ENCODE assay signal across 22 cellular contexts in genomic region chr6:116384727-116385461, GRCh38. TPM values are rescaled to one million over a fixed set of nuclear protein-coding genes. Genes with fewer than 3 reads are reported as not detected.
DNase-seq lines count a peak whose midpoint lies in the region; ATAC-seq, FAIRE-seq and TF ChIP-seq lines count a peak whose summit lies in the region.
"Had no signal": no experiment of that assay in that cellular context is flagged by ENCODE, and none has a peak within 500 bp of the region (broad histone marks: within the 10 kb centered on the region; RNA-seq: fewer than 3 reads in every experiment).

No MANE protein-coding gene starts in this region.

- no peaks in the 10 kb centered on the region for H3K36me3 ChIP-seq in fibroblast of lung (ENCODE audit: control insufficient read depth, insufficient read depth, low read length)
- H3K36me3 ChIP-seq in tibial nerve: no peaks in the 10 kb centered on the region
- H3K36me3 ChIP-seq: left lung had no signal

- H3K9me3 ChIP-seq in fibroblast of lung (ENCODE audit: control insufficient read depth, insufficient read depth, low read depth, low read length) (no peaks in the 10 kb centered on the region), tibial nerve (no peaks in the 10 kb centered on the region)
- H3K9me3 ChIP-seq: left lung, mucosa of descending colon, testis had no signal

- no peak overlapping the region for H2AFZ ChIP-seq in fibroblast of lung (ENCODE audit: low read length)

- H3K4me3 ChIP-seq in fibroblast of lung (replicated peaks in 1 of 4; ENCODE audit: control extremely low read depth in 1 of 4, insufficient read depth in 1 of 4, low read depth in 3 of 4, low read length in 4 of 4) (no peak overlapping the region), tibial nerve (no peak overlapping the region)
- H3K4me3 ChIP-seq: left lung, mucosa of descending colon, testis had no signal

- WGBS in tibial nerve, 2 donors: 76 to 80% methylated on average over 4 of the region's 4 CpGs

- H3K79me2 ChIP-seq in fibroblast of lung (ENCODE audit: control insufficient read depth, insufficient read depth, low read length): peaks cover 25% of the 10 kb centered on the region

- peak; percentile 44 for FAIRE-seq in GM18507 (lab: Jason Lieb, UNC)

- H3K27ac ChIP-seq in RWPE1: peak overlapping the region; percentile 49
- peak overlapping the region; percentile 36 for H3K27ac ChIP-seq in fibroblast of lung (ENCODE audit: insufficient read depth, low read length)
- peak overlapping the region in 2 of 4 donors; percentile 30 to 77 for H3K27ac ChIP-seq in tibial nerve

- H3K4me1 ChIP-seq in fibroblast of lung (ENCODE audit: control insufficient read depth, extremely low read depth, insufficient read depth, low read length) (peaks cover 28% of the 10 kb centered on the region), tibial nerve (peaks cover 4 to 70% (median 33%) of the 10 kb centered on the region in 4 donors)

- TF ChIP-seq CTCF in RWPE1 (conservative IDR thresholded peaks at IDR 0.05; ENCODE audit: low read depth): no peak
- no peak for TF ChIP-seq CTCF in fibroblast of lung (conservative IDR thresholded peaks at IDR 0.05 in 1 of 2, IDR thresholded peaks at IDR 0.05 in 1 of 2; ENCODE audit: low read depth in 1 of 2, low read length in 2 of 2)
- TF ChIP-seq CTCF in nephron progenitor cell (IDR thresholded peaks at IDR 0.05): no peak
- TF ChIP-seq CTCF in tibial nerve (IDR thresholded peaks at IDR 0.05): no peak

- POLR2A ChIA-PET in RWPE1 (lab: Yijun Ruan, JAX; ENCODE audit: low non-redundant PET): no interaction called here

- peak overlapping the region; percentile 1 for H3K27ac Mint-ChIP-seq in stimulated activated effector memory CD8-positive, alpha-beta T cell treated with anti-CD3 and anti-CD28 coated beads, Interleukin-12 subunit alpha, Interleukin-12 subunit beta, amount 100 ng/mL, for 72 hours
- H3K27ac Mint-ChIP-seq in nephron progenitor cell: no peak overlapping the region
- H3K27ac Mint-ChIP-seq: activated CD4-positive, alpha-beta memory T cell treated with anti-CD3 and anti-CD28 coated beads, Interleukin-2, amount 10 ng/mL, durations not matched to agents 7 days and 5 days; effector memory CD8-positive, alpha-beta T cell had no signal

- H3K27me3 ChIP-seq in fibroblast of lung (ENCODE audit: control insufficient read depth, insufficient read depth, low read length): no peaks in the 10 kb centered on the region
- no peaks in the 10 kb centered on the region for H3K27me3 ChIP-seq in tibial nerve
- H3K27me3 ChIP-seq: left lung, testis had no signal

- H3K27me3 Mint-ChIP-seq in nephron progenitor cell (ENCODE audit: low read depth, poor library complexity): no peaks in the 10 kb centered on the region

- DNase-seq in GM18507 (ENCODE audit: extremely low spot score, insufficient read length, low read depth): no peak
- no peak for DNase-seq in RWPE1 (ENCODE audit: low spot score)
- DNase-seq in fibroblast of lung (ENCODE audit: low read depth in 2 of 2): no peak
- DNase-seq in stimulated activated effector memory CD8-positive, alpha-beta T cell treated with anti-CD3 and anti-CD28 coated beads, Interleukin-12 subunit alpha, Interleukin-12 subunit beta, amount 100 ng/mL, for 72 hours (ENCODE audit: low spot score in 2 of 2): no peak
- no peak for DNase-seq in nephron progenitor cell
- DNase-seq in tibial nerve (ENCODE audit: low spot score in 2 of 2): no peak
- DNase-seq: activated CD4-positive, alpha-beta memory T cell treated with anti-CD3 and anti-CD28 coated beads, Interleukin-2, amount 10 ng/mL, durations not matched to agents 7 days and 5 days; activated CD4-positive, CD25-positive, alpha-beta regulatory T cell; activated naive CD4-positive, alpha-beta T cell treated with Interleukin-2 at 50 U/mL for 16 hours; activated T-cell treated with anti-CD3 and anti-CD28 coated beads, Interleukin-2, amount 50 U/mL, for 1 hour; CD8-positive, alpha-beta memory T cell; cerebellar nuclear complex; DMS53; effector memory CD8-positive, alpha-beta T cell; GF-D8; left lung; mucosa of descending colon; NCI-H1436; NCI-H524; T-helper 9 cell; testis had no signal

- no peaks in the 10 kb centered on the region for H3K9me3 Mint-ChIP-seq in stimulated activated effector memory CD8-positive, alpha-beta T cell treated with anti-CD3 and anti-CD28 coated beads, Interleukin-12 subunit alpha, Interleukin-12 subunit beta, amount 100 ng/mL, for 72 hours
- H3K9me3 Mint-ChIP-seq in nephron progenitor cell: no peaks in the 10 kb centered on the region
- H3K9me3 Mint-ChIP-seq: activated CD4-positive, alpha-beta memory T cell treated with anti-CD3 and anti-CD28 coated beads, Interleukin-2, amount 10 ng/mL, durations not matched to agents 7 days and 5 days; CD8-positive, alpha-beta memory T cell; effector memory CD8-positive, alpha-beta T cell had no signal

- ATAC-seq in stimulated activated effector memory CD8-positive, alpha-beta T cell treated with anti-CD3 and anti-CD28 coated beads, Interleukin-12 subunit alpha, Interleukin-12 subunit beta, amount 100 ng/mL, for 72 hours: peak; percentile 8
- ATAC-seq in GM18517 (IDR thresholded peaks at IDR 0.05; ENCODE audit: unreplicated experiment): no peak
- ATAC-seq: effector memory CD8-positive, alpha-beta T cell; mucosa of descending colon had no signal

- no peaks in the 10 kb centered on the region for H4K20me1 ChIP-seq in fibroblast of lung (ENCODE audit: control insufficient read depth, extremely low read depth, insufficient read depth, low read length)

- H3K4me2 ChIP-seq in fibroblast of lung (ENCODE audit: extremely low read depth, insufficient read depth, low read length): no peak overlapping the region

- peaks cover 42% of the 10 kb centered on the region for H3K4me1 Mint-ChIP-seq in stimulated activated effector memory CD8-positive, alpha-beta T cell treated with anti-CD3 and anti-CD28 coated beads, Interleukin-12 subunit alpha, Interleukin-12 subunit beta, amount 100 ng/mL, for 72 hours
- H3K4me1 Mint-ChIP-seq in nephron progenitor cell: peaks cover 34% of the 10 kb centered on the region

- CTCF ChIA-PET in RWPE1 (lab: Yijun Ruan, JAX): interaction anchor here (0.6 kb wide), 1 partner anchor 82 kb away, joined by 3 read pairs; no protein-coding TSS in a partner anchor

- H3K9ac ChIP-seq in fibroblast of lung (ENCODE audit: insufficient read depth, low read length): no peak overlapping the region

- no peak overlapping the region for H3K4me3 Mint-ChIP-seq in stimulated activated effector memory CD8-positive, alpha-beta T cell treated with anti-CD3 and anti-CD28 coated beads, Interleukin-12 subunit alpha, Interleukin-12 subunit beta, amount 100 ng/mL, for 72 hours
- H3K4me3 Mint-ChIP-seq in nephron progenitor cell: no peak overlapping the region
- H3K4me3 Mint-ChIP-seq: activated CD4-positive, alpha-beta memory T cell treated with anti-CD3 and anti-CD28 coated beads, Interleukin-2, amount 10 ng/mL, durations not matched to agents 7 days and 5 days; CD8-positive, alpha-beta memory T cell; effector memory CD8-positive, alpha-beta T cell had no signal

- H3K36me3 Mint-ChIP-seq in stimulated activated effector memory CD8-positive, alpha-beta T cell treated with anti-CD3 and anti-CD28 coated beads, Interleukin-12 subunit alpha, Interleukin-12 subunit beta, amount 100 ng/mL, for 72 hours: no peaks in the 10 kb centered on the region
- peaks cover 23% of the 10 kb centered on the region for H3K36me3 Mint-ChIP-seq in nephron progenitor cell (ENCODE audit: low read depth)

- TF ChIP-seq POLR2A in tibial nerve (IDR thresholded peaks at IDR 0.05): no peak

- no peak for TF ChIP-seq EP300 in tibial nerve (IDR thresholded peaks at IDR 0.05)

RNA-seq across cellular contexts. Expression of gene DSE, which starts 14.1 kb away (rescaled TPM):
- total RNA-seq in fibroblast of lung: 89.2 and 106 TPM in 2 replicates
- 29.0 and 71.0 TPM in 2 replicates for polyA plus RNA-seq in fibroblast of lung
- polyA plus RNA-seq in fibroblast of lung (2012): 23.2 and 54.1 TPM in 2 replicates
- polyA minus RNA-seq in fibroblast of lung (ENCODE audit: low replicate concordance): 48.9 and 75.0 TPM in 2 replicates
- total RNA-seq in tibial nerve: 10 to 100 TPM; 79.5 to 95.5 (median 81.7) TPM
